23 cellular contexts compared by ENCODE assay signal in the genomic region with DNA sequence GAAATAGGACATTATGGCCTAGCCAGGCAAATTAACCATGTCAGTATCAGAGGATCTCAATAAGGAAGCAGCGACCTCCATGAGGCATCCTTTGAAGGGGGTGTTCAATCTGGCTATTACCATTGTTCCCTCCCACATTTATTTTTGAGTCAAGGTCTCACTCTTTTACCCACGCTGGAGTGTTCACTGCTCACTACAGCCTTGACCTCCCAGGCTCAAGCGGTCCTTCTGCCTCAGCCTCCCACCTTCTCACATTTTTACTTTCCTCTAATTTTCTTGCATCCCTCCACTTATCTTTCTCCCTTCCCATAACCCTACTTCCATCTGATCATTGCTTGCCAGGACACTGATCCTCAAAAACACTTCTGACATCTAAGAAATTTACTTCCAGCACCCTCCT.
"Had no signal": no experiment of that assay in that cellular context is flagged by ENCODE, and none has a peak within 500 bp of the region (broad histone marks: within the 10 kb centered on the region; RNA-seq: fewer than 3 reads in every experiment).

No MANE protein-coding gene starts in this region.

- H3K27ac ChIP-seq: HL-60, PC-9, Peyer's patch, SJCRH30 had no signal

- FAIRE-seq: HTR-8/SVneo had no signal

- H2AFZ ChIP-seq: PC-9 had no signal

- H3K4me3 ChIP-seq: MG63, PC-9, Peyer's patch, SJCRH30 had no signal

- H3K9me3 ChIP-seq: MG63, Peyer's patch, SJCRH30 had no signal

- ATAC-seq: Right ventricle myocardium inferior, SK-N-SH treated with all-trans-retinoic acid at 6 μM for 48 hours had no signal

- H3K36me3 ChIP-seq: MG63, Peyer's patch, SJCRH30 had no signal

- DNase-seq: Karpas-422, KG1, MG63, NCI-H1092, NCI-H1105 treated with DMSO at 0.1 percent for 48 hours, NCI-H1417 treated with DMSO at 0.1 percent for 48 hours, NCI-H146, NCI-H1694 treated with DMSO at 0.1 percent for 48 hours, NCI-H1930, NCI-H2081, NCI-H2107, NCI-H2227 treated with DMSO at 0.1 percent for 48 hours, NCI-H524 treated with DMSO at 0.1 percent for 48 hours, NCI-H69, NCI-H774, PC-9, Peyer's patch, SHP77 treated with DMSO at 0.1 percent for 48 hours, SJCRH30 had no signal

- H3K4me1 ChIP-seq: Peyer's patch, SJCRH30 had no signal

- H3K4me2 ChIP-seq: PC-9 had no signal

- H3K27me3 ChIP-seq: MG63, Peyer's patch, SJCRH30 had no signal
